ENCODE assay signal across 17 cellular contexts in the genomic region with DNA sequence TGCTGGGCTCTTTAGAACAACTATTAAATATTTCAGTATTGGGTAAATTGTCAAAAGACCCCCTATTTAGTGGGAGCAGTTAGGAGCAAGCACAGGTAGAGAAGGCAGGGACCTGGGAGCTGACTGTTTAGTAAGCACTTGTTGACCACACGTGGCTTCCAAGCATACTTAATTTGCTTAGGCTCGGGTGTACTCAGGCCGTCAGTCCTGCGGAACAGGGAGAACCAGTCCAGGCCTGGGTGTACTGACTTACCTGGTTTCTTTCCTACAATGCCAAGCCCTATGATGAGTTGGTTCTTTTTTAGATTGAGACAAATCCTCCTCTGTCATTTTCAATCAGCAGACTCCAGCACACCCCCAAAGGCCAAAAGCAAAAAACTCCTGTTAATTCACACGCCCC.
DNase-seq lines count a peak whose midpoint lies in the region; ATAC-seq, FAIRE-seq and TF ChIP-seq lines count a peak whose summit lies in the region.
"Had no signal": no experiment of that assay in that cellular context is flagged by ENCODE, and none has a peak within 500 bp of the region (broad histone marks: within the 10 kb centered on the region; RNA-seq: fewer than 3 reads in every experiment).

No MANE protein-coding gene starts in this region.

- H3K36me3 ChIP-seq in bronchial epithelial cell (ENCODE audit: control insufficient read depth, insufficient read depth, low read length) = no peaks in the 10 kb centered on the region
- H3K36me3 ChIP-seq: heart left ventricle had no signal

- DNase-seq in NCI-H748 (lab: John Stamatoyannopoulos, UW; ENCODE audit: unreplicated experiment) (peak; percentile 59), NCI-H748 treated with DMSO at 0.1 percent for 48 hours (lab: John Stamatoyannopoulos, UW) (no peak), bronchial epithelial cell (ENCODE audit: low read depth) (peak; percentile 95), lower leg skin (ENCODE audit: low spot score in 2 of 2) (peak; percentile 73 to 92), ureter (ENCODE audit: low spot score) (peak; percentile 82), ACHN (no peak), H4 (ENCODE audit: low spot score) (no peak)
- DNase-seq: activated CD4-positive, alpha-beta T cell treated with anti-CD3 and anti-CD28 coated beads, Interleukin-2, amount 50 U/mL, for 1 hour; H7; heart left ventricle; NCI-H1092 treated with DMSO at 0.1 percent for 48 hours; SW 1271 had no signal

- intact Hi-C loops in lower leg skin (cut with DNase I; ENCODE audit: low total_unique reads) = no loop called here

- no peak for TF ChIP-seq POLR2A in lower leg skin (IDR thresholded peaks at IDR 0.05)

- no peak for TF ChIP-seq CTCF in bronchial epithelial cell (IDR thresholded peaks at IDR 0.05; ENCODE audit: insufficient read depth, low read length, severe bottlenecking)
- TF ChIP-seq CTCF in lower leg skin (IDR thresholded peaks at IDR 0.05) = no peak

- no peak for ATAC-seq in GM18870 (IDR thresholded peaks at IDR 0.05; ENCODE audit: unreplicated experiment)
- ATAC-seq: A549; activated T-helper 17 cell treated with anti-CD3 and anti-CD28 coated beads, Interleukin-2, amount 50 U/mL, for 72 hours had no signal

- in situ Hi-C loops in ACHN (cut with HindIII; ENCODE audit: low pct_ligation_motif_present, low pct_unique_long_range_greater_than_20kb, low sequenced_read_pairs) = no loop called here

- WGBS in lower leg skin, 2 donors = 51 to 73% methylated on average over 5 of the region's 5 CpGs

- no peaks in the 10 kb centered on the region for H3K27me3 ChIP-seq in bronchial epithelial cell (ENCODE audit: control insufficient read depth, insufficient read depth, low read length)
- H3K27me3 ChIP-seq: heart left ventricle, tibial nerve had no signal

- peak; percentile 95 for FAIRE-seq in bronchial epithelial cell (lab: Jason Lieb, UNC)
- FAIRE-seq: A549, HTR-8/SVneo had no signal

- no peak overlapping the region for H3K4me3 ChIP-seq in bronchial epithelial cell (ENCODE audit: low read depth, low read length)
- no peak overlapping the region for H3K4me3 ChIP-seq in lower leg skin (ENCODE audit: low read depth, poor library complexity, severe bottlenecking)
- H3K4me3 ChIP-seq: A549, heart left ventricle, tibial nerve had no signal

Comparison
In these comparisons a context has a peak if more than half of its experiments do, and no peak if none do; other contexts are left out.
1. DNase-seq: peak in NCI-H748 (single experiment), bronchial epithelial cell (single experiment), lower leg skin (2 of 2) and ureter (single experiment); none in NCI-H748 treated with DMSO at 0.1 percent for 48 hours (single experiment), ACHN (single experiment) and H4 (single experiment).